In the genomic region with DNA sequence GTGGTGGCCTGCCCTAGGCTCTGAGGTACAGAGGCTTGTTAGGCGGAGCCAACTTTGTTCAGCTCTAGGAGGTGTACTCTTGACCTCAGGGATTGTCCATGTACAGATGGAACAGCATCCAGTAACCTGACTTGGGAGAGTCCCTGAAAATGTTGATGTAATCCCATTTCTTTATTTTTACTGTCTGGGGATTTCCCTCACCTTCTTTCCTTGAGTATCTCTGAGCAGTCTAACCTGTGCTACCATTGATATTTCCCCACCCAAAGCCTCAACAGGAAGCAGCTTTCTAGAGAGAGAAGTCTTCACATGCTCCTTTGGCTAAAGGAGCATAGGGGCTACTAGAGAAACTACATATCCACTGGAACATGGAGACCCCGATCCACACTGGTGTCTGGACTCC, we compare ENCODE assay signal across 34 cellular contexts. TPM values are rescaled to one million over a fixed set of nuclear protein-coding genes. Genes with fewer than 3 reads are reported as not detected.
"Had no signal": no experiment of that assay in that cellular context is flagged by ENCODE, and none has a peak within 500 bp of the region (broad histone marks: within the 10 kb centered on the region; RNA-seq: fewer than 3 reads in every experiment).

No MANE protein-coding gene starts in this region.

- DNase-seq: hippocampal formation; kidney glomerular epithelial cell; left colon; left lung; lower lobe of right lung; naive B cell; natural killer cell; nephron progenitor cell; ovary; right lobe of liver; stimulated activated CD4-positive, alpha-beta T cell treated with anti-CD3 and anti-CD28 coated beads, Interleukin-1b, Interleukin-23, amount 100 ng/mL, for 48 hours; stimulated activated CD4-positive, alpha-beta T cell treated with anti-CD3 and anti-CD28 coated beads, Interleukin-2, amount 100 ng/mL, for 48 hours; stimulated activated CD4-positive, alpha-beta T cell treated with anti-CD3 and anti-CD28 coated beads, Interleukin-4, amount 100 ng/mL, for 4 hours; stimulated activated CD8-positive, alpha-beta memory T cell treated with anti-CD3 and anti-CD28 coated beads, Interleukin-4, amount 100 ng/mL, for 48 hours; stimulated activated naive CD4-positive, alpha-beta T cell treated with Interleukin-2 at 50 U/mL for 16 hours; stimulated activated naive CD8-positive, alpha-beta T cell treated with anti-CD3 and anti-CD28 coated beads, Interleukin-15, amount 100 ng/mL, for 72 hours; substantia nigra; uterus had no signal

- H3K9me3 Mint-ChIP-seq: natural killer cell, type B pancreatic cell had no signal

- H3K36me3 ChIP-seq: left lung, lower lobe of right lung, neural progenitor cell, ovary, right atrium auricular region, tibial nerve, uterus had no signal

- FAIRE-seq: keratinocyte had no signal

- H3K4me1 ChIP-seq: left lung, lower lobe of right lung, neural progenitor cell, right atrium auricular region, right lobe of liver, tibial nerve, uterus had no signal

- H3K27ac Mint-ChIP-seq: memory B cell; naive B cell; natural killer cell; nephron progenitor cell; neural progenitor cell; progenitor cell of endocrine pancreas; stimulated activated memory B cell treated with anti-CD40 and anti-IgM and Interleukin-4, amounts not matched to agents 10 μg/mL and 1 μg/mL and 100 μg/mL, for 72 hours; stimulated activated naive CD8-positive, alpha-beta T cell treated with anti-CD3 and anti-CD28 coated beads, Interleukin-15, amount 100 ng/mL, for 72 hours; type B pancreatic cell had no signal

- H3K27ac ChIP-seq: left lung, lower lobe of right lung, neural progenitor cell, ovary, right atrium auricular region, right lobe of liver, tibial nerve, uterus had no signal

- H3K4me3 Mint-ChIP-seq: memory B cell; natural killer cell; nephron progenitor cell; neural progenitor cell; stimulated activated memory B cell treated with anti-CD40 and anti-IgM and Interleukin-4, amounts not matched to agents 10 μg/mL and 1 μg/mL and 100 μg/mL, for 72 hours; stimulated activated naive CD8-positive, alpha-beta T cell treated with anti-CD3 and anti-CD28 coated beads, Interleukin-15, amount 100 ng/mL, for 72 hours; type B pancreatic cell had no signal

- ATAC-seq: left colon; left lung; lower lobe of right lung; natural killer cell; stimulated activated memory B cell treated with anti-CD40 and anti-IgM and Interleukin-4, amounts not matched to agents 10 μg/mL and 1 μg/mL and 100 μg/mL, for 72 hours; stimulated activated naive CD8-positive, alpha-beta T cell treated with anti-CD3 and anti-CD28 coated beads, Interleukin-15, amount 100 ng/mL, for 72 hours had no signal

- H3K27me3 ChIP-seq: ovary, right atrium auricular region, right lobe of liver, tibial nerve, uterus had no signal

- H3K36me3 Mint-ChIP-seq: natural killer cell, neural progenitor cell, type B pancreatic cell had no signal

- H3K4me3 ChIP-seq: left lung, lower lobe of right lung, neural progenitor cell, ovary, right atrium auricular region, right lobe of liver, smooth muscle cell, tibial nerve, uterus had no signal

- H3K4me1 Mint-ChIP-seq: memory B cell; naive B cell; natural killer cell; nephron progenitor cell; neural progenitor cell; stimulated activated memory B cell treated with anti-CD40 and anti-IgM and Interleukin-4, amounts not matched to agents 10 μg/mL and 1 μg/mL and 100 μg/mL, for 72 hours had no signal

RNA-seq across cellular contexts. Expression of gene IL36A, which starts 10.4 kb away (rescaled TPM):
- total RNA-seq: left colon, left lung, liver, lower lobe of right lung, natural killer cell, omental fat pad, ovary, progenitor cell of endocrine pancreas, pulmonary artery endothelial cell, renal cortical epithelial cell, right atrium auricular region, right lobe of liver, skeletal muscle tissue, smooth muscle cell, temporal lobe, tibial nerve, ureter, uterus had no signal
- polyA plus RNA-seq: keratinocyte, liver, ovary, smooth muscle cell had no signal

RNA-seq across cellular contexts. Expression of gene IL36B, which starts 37.0 kb away (rescaled TPM):
- total RNA-seq: left colon, left lung, liver, lower lobe of right lung, natural killer cell, omental fat pad, ovary, progenitor cell of endocrine pancreas, pulmonary artery endothelial cell, renal cortical epithelial cell, right atrium auricular region, right lobe of liver, skeletal muscle tissue, smooth muscle cell, temporal lobe, tibial nerve, ureter, uterus had no signal
- polyA plus RNA-seq: liver, ovary, smooth muscle cell had no signal

RNA-seq across cellular contexts. Expression of gene IL36G, which starts 37.8 kb away (rescaled TPM):
- total RNA-seq: left lung, liver, lower lobe of right lung, natural killer cell, omental fat pad, ovary, progenitor cell of endocrine pancreas, pulmonary artery endothelial cell, renal cortical epithelial cell, right atrium auricular region, right lobe of liver, skeletal muscle tissue, temporal lobe, tibial nerve, ureter, uterus had no signal
- polyA plus RNA-seq: liver, ovary had no signal

RNA-seq across cellular contexts. Expression of gene IL36RN, which starts 43.3 kb away (rescaled TPM):
- total RNA-seq: left colon, left lung, liver, lower lobe of right lung, natural killer cell, omental fat pad, ovary, progenitor cell of endocrine pancreas, pulmonary artery endothelial cell, renal cortical epithelial cell, right atrium auricular region, right lobe of liver, skeletal muscle tissue, temporal lobe, tibial nerve, ureter, uterus had no signal
- polyA plus RNA-seq: liver, ovary had no signal

RNA-seq across cellular contexts. Expression of gene IL1F10, which starts 52.1 kb away (rescaled TPM):
- total RNA-seq: left colon, left lung, liver, lower lobe of right lung, natural killer cell, omental fat pad, ovary, progenitor cell of endocrine pancreas, pulmonary artery endothelial cell, renal cortical epithelial cell, right atrium auricular region, right lobe of liver, skeletal muscle tissue, smooth muscle cell, temporal lobe, tibial nerve, ureter, uterus had no signal
- polyA plus RNA-seq: liver, ovary, smooth muscle cell had no signal
